Comparison of ENCODE assay signal across 17 cellular contexts in the genomic region with DNA sequence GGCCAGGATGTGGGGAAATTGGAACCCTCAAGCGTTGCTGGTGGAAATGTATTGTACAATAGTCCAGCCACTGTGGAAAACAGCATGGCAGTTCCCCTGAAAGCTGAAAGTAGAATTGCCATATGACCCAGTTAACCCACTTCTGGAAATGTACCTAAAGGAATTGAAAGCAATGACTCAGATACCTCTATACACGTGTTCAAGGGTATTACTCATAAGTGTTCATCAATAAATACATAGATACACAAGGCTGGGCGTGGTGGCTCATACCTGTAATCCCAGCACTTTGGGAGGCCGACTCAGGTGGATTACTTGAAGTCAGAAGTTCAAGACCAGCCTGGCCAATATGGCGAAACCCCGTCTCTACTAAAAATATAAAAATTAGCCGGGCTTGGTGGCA.
DNase-seq lines count a peak whose midpoint lies in the region; ATAC-seq and TF ChIP-seq lines count a peak whose summit lies in the region.
"Had no signal": no experiment of that assay in that cellular context is flagged by ENCODE, and none has a peak within 500 bp of the region (broad histone marks: within the 10 kb centered on the region; RNA-seq: fewer than 3 reads in every experiment).

No MANE protein-coding gene starts in this region.

- peaks cover 7% of the 10 kb centered on the region; the same call in 1 of the 2 replicates for H3K9me2 ChIP-seq in GM23338 (ENCODE audit: insufficient read depth)

- H3K4me3 ChIP-seq in esophagus muscularis mucosa (no peak overlapping the region), GM23338 (no peak overlapping the region), psoas muscle (no peak overlapping the region)

- no peak overlapping the region for H3K27ac Mint-ChIP-seq in stimulated activated naive CD8-positive, alpha-beta T cell treated with anti-CD3 and anti-CD28 coated beads, Interleukin-15, amount 100 ng/mL, for 72 hours
- no peak overlapping the region for H3K27ac Mint-ChIP-seq in GM23338
- H3K27ac Mint-ChIP-seq: HFFc6 had no signal

- no peak overlapping the region; the same call in 1 of the 2 replicates for H2AFZ ChIP-seq in GM23338

- POLR2A ChIA-PET in RWPE1 (lab: Yijun Ruan, JAX; ENCODE audit: low non-redundant PET): interaction anchor here (0.7 kb wide), 1 partner anchor 14 kb away, joined by 3 read pairs; no protein-coding TSS in a partner anchor

- H3F3A ChIP-seq in GM23338 (replicated peaks; ENCODE audit: low read depth): no peaks in the 10 kb centered on the region

- no peaks in the 10 kb centered on the region for H3K36me3 ChIP-seq in esophagus muscularis mucosa
- no peaks in the 10 kb centered on the region for H3K36me3 ChIP-seq in GM23338 (ENCODE audit: insufficient read depth)
- no peaks in the 10 kb centered on the region for H3K36me3 ChIP-seq in psoas muscle (ENCODE audit: insufficient read depth in 1 of 2, low read depth in 1 of 2)
- H3K36me3 ChIP-seq: BE2C had no signal

- CTCF ChIA-PET in RWPE1 (lab: Yijun Ruan, JAX): interaction anchor here (0.6 kb wide), 2 partner anchors 250 to 416 kb away, joined by 3 read pairs; no protein-coding TSS in a partner anchor

- no peaks in the 10 kb centered on the region for H3K36me3 Mint-ChIP-seq in GM23338 (ENCODE audit: low read depth)
- H3K36me3 Mint-ChIP-seq: CD4-positive, alpha-beta memory T cell had no signal

- DNase-seq in stimulated activated naive CD8-positive, alpha-beta T cell treated with anti-CD3 and anti-CD28 coated beads, Interleukin-15, amount 100 ng/mL, for 72 hours: no peak
- no peak for DNase-seq in stimulated activated naive CD8-positive, alpha-beta T cell treated with anti-CD3 and anti-CD28 coated beads, Interleukin-15, Interleukin-2, amounts not matched to agents 100 U/mL and 50 U/mL, for 24 hours
- DNase-seq in RWPE1 (ENCODE audit: low spot score): peak; percentile 75
- peak; percentile 29 for DNase-seq in esophagus muscularis mucosa (ENCODE audit: extremely low spot score)
- no peak for DNase-seq in GM23338 (ENCODE audit: low spot score)
- no peak for DNase-seq in psoas muscle
- no peak for DNase-seq in NCI-H526 (lab: John Stamatoyannopoulos, UW)
- DNase-seq: BE2C; CD4-positive, alpha-beta memory T cell; HFFc6; KG1; NCI-H1417; NCI-H1930; NCI-H2171 treated with DMSO at 0.1 percent for 48 hours; NCI-H82; RPMI8226 had no signal

- H3K9me3 ChIP-seq in esophagus muscularis mucosa (no peaks in the 10 kb centered on the region), psoas muscle (no peaks in the 10 kb centered on the region)
- H3K9me3 ChIP-seq: BE2C had no signal

- no peak overlapping the region for H3K4me3 Mint-ChIP-seq in stimulated activated naive CD8-positive, alpha-beta T cell treated with anti-CD3 and anti-CD28 coated beads, Interleukin-15, amount 100 ng/mL, for 72 hours
- H3K4me3 Mint-ChIP-seq in GM23338: no peak overlapping the region
- H3K4me3 Mint-ChIP-seq: CD4-positive, alpha-beta memory T cell; HFFc6 had no signal

- H3K27me3 Mint-ChIP-seq in stimulated activated naive CD8-positive, alpha-beta T cell treated with anti-CD3 and anti-CD28 coated beads, Interleukin-15, amount 100 ng/mL, for 72 hours: peaks cover 74% of the 10 kb centered on the region
- peaks cover 3% of the 10 kb centered on the region for H3K27me3 Mint-ChIP-seq in GM23338 (ENCODE audit: insufficient read depth, low read depth, poor library complexity)

- H3K4me1 ChIP-seq in esophagus muscularis mucosa (no peaks in the 10 kb centered on the region), GM23338 (ENCODE audit: insufficient read depth) (peaks cover 14% of the 10 kb centered on the region), psoas muscle (peaks cover 5% of the 10 kb centered on the region)
- H3K4me1 ChIP-seq: BE2C had no signal

- H3K9me3 Mint-ChIP-seq in stimulated activated naive CD8-positive, alpha-beta T cell treated with anti-CD3 and anti-CD28 coated beads, Interleukin-15, amount 100 ng/mL, for 72 hours: peaks cover 0 to 3% of the 10 kb centered on the region in 2 donors
- no peaks in the 10 kb centered on the region for H3K9me3 Mint-ChIP-seq in GM23338
- H3K9me3 Mint-ChIP-seq: HFFc6 had no signal

- 90% methylated on average over 7 of the region's 7 CpGs for WGBS in esophagus muscularis mucosa
- 81 to 85% (median 85%) methylated on average over 7 of the region's 7 CpGs for WGBS in psoas muscle, 3 donors

- peak; percentile 59 for ATAC-seq in stimulated activated naive CD8-positive, alpha-beta T cell treated with anti-CD3 and anti-CD28 coated beads, Interleukin-15, amount 100 ng/mL, for 72 hours
- ATAC-seq in stimulated activated naive CD8-positive, alpha-beta T cell treated with anti-CD3 and anti-CD28 coated beads, Interleukin-15, Interleukin-2, amounts not matched to agents 100 U/mL and 50 U/mL, for 24 hours: no peak
- ATAC-seq in GM23338 (no peak), psoas muscle (no peak)

- H3K27ac ChIP-seq in RWPE1 (no peak overlapping the region), esophagus muscularis mucosa (replicated peaks in 1 of 4) (no peak overlapping the region), GM23338 (ENCODE audit: low read depth) (no peak overlapping the region), psoas muscle (no peak overlapping the region)
- H3K27ac ChIP-seq: HL-60 had no signal

- H3K27me3 ChIP-seq in esophagus muscularis mucosa (no peaks in the 10 kb centered on the region), GM23338 (ENCODE audit: insufficient read depth) (no peaks in the 10 kb centered on the region), psoas muscle (ENCODE audit: insufficient read depth in 3 of 3, low read length in 2 of 3) (peaks cover 0 to 7% (median 0%) of the 10 kb centered on the region in 3 donors)

- intact Hi-C loops in esophagus muscularis mucosa (cut with DNase I) (no loop called here), psoas muscle (cut with DNase I) (no loop called here)

- TF ChIP-seq EP300 in esophagus muscularis mucosa (IDR thresholded peaks at IDR 0.05): no peak

- TF ChIP-seq CTCF in RWPE1 (conservative IDR thresholded peaks at IDR 0.05; ENCODE audit: low read depth): no peak
- no peak for TF ChIP-seq CTCF in esophagus muscularis mucosa (IDR thresholded peaks at IDR 0.05)
- no peak for TF ChIP-seq CTCF in GM23338 (conservative IDR thresholded peaks at IDR 0.05; ENCODE audit: low read depth in 2 of 2)
- TF ChIP-seq CTCF in psoas muscle (IDR thresholded peaks at IDR 0.05): no peak

- no peak for TF ChIP-seq POLR2A in esophagus muscularis mucosa (IDR thresholded peaks at IDR 0.05; ENCODE audit: low read depth)

- no peaks in the 10 kb centered on the region for H4K20me1 ChIP-seq in GM23338 (replicated peaks; ENCODE audit: insufficient read depth)

- no peaks in the 10 kb centered on the region for H3K79me2 ChIP-seq in GM23338 (replicated peaks; ENCODE audit: insufficient read depth)

- no peak overlapping the region for H3K4me2 ChIP-seq in GM23338

- H3K4me1 Mint-ChIP-seq in stimulated activated naive CD8-positive, alpha-beta T cell treated with anti-CD3 and anti-CD28 coated beads, Interleukin-15, amount 100 ng/mL, for 72 hours: no peaks in the 10 kb centered on the region
- peaks cover 20% of the 10 kb centered on the region for H3K4me1 Mint-ChIP-seq in GM23338

TF ChIP-seq in GM23338, 12 proteins besides CTCF, POLR2A, EP300 and RAD21 (continues in another document):
- no peak for TF ChIP-seq EZH2 (IDR thresholded peaks at IDR 0.05; ENCODE audit: low read depth, unreplicated experiment)
- TF ChIP-seq POLR2AphosphoS5 (IDR thresholded peaks at IDR 0.05; ENCODE audit: low read depth): no peak
- TF ChIP-seq EZH2phosphoT487 (IDR thresholded peaks at IDR 0.05; ENCODE audit: unreplicated experiment): no peak

Comparison
In these comparisons a context has a peak if more than half of its experiments do, and no peak if none do; other contexts are left out.
1. DNase-seq: peak in RWPE1 (single experiment) and esophagus muscularis mucosa (single experiment); none in stimulated activated naive CD8-positive, alpha-beta T cell treated with anti-CD3 and anti-CD28 coated beads, Interleukin-15, amount 100 ng/mL, for 72 hours (0 of 2), stimulated activated naive CD8-positive, alpha-beta T cell treated with anti-CD3 and anti-CD28 coated beads, Interleukin-15, Interleukin-2, amounts not matched to agents 100 U/mL and 50 U/mL, for 24 hours (single experiment), GM23338 (single experiment), psoas muscle (0 of 2) and NCI-H526 (0 of 2).